ENCODE assay signal across 8 cellular contexts in the genomic region with DNA sequence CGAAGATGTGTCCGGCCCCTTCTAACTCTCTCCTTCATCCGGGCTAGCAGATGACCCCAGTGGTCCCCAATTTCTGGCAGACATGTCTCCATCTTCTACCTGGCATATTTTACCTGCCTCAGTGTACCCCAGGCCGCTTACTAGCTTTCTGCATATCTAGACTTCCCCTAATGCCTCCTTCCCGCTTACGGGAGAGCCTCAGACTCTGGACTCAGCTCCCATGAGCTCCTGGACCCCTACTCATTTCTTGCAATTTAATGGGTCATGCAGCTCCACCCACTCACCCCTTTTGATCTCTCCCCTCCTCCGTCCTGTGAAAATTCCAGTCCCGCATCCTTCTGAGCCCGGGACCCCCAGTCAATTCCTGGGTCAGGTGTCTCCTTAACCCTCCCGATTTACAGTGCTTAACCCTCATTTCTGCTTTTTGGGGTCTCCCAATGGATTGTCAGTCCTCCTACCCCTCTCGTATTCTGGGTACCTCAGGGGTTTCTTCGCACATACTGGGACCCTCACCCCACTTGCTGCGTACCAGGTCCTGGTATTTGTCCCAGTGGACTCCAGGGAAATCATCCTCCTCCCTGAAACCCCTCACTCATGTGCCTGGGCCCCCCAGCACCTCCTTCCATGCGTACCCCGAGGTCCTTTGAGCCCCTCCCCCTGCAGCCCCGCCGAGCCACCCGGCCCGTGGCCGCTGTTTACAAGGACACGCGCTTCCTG. TPM values are rescaled to one million over a fixed set of nuclear protein-coding genes. Genes with fewer than 3 reads are reported as not detected.
DNase-seq lines count a peak whose midpoint lies in the region; ATAC-seq and TF ChIP-seq lines count a peak whose summit lies in the region.

No MANE protein-coding gene starts in this region.

- no peaks in the 10 kb centered on the region for H3K27me3 ChIP-seq in BLaER1 treated with 17β-estradiol and CSF1 and Interleukin-3, amounts not matched to agents 10 nM and 100 nM
- H3K27me3 ChIP-seq in Loucy (ENCODE audit: insufficient read depth, low read length, poor library complexity, severe bottlenecking): no peaks in the 10 kb centered on the region

- peak overlapping the region; percentile 98 to 100 (median 99) for H3K27ac ChIP-seq in BLaER1 treated with 17β-estradiol and CSF1 and Interleukin-3, amounts not matched to agents 10 nM and 100 nM
- H3K27ac ChIP-seq in cingulate gyrus (ENCODE audit: low read depth, low read length): peak overlapping the region; percentile 100

- H3K36me3 Mint-ChIP-seq in natural killer cell treated with Interleukin-12 subunit alpha and Interleukin-12 subunit beta and Interleukin-15 and Interleukin-18, amount 100 ng/mL, for 72 hours: no peaks in the 10 kb centered on the region

- peaks cover 21% of the 10 kb centered on the region for H3K79me2 ChIP-seq in Loucy (ENCODE audit: insufficient read depth, low read length)

- peaks cover 0 to 12% (median 0%) of the 10 kb centered on the region in 11 experiments; a peak in 8 of 22 replicates for H3K36me3 ChIP-seq in BLaER1 treated with 17β-estradiol and CSF1 and Interleukin-3, amounts not matched to agents 10 nM and 100 nM
- no peaks in the 10 kb centered on the region for H3K36me3 ChIP-seq in Loucy (ENCODE audit: insufficient read depth, low read length)

- H3K4me2 ChIP-seq in BLaER1 treated with 17β-estradiol and CSF1 and Interleukin-3, amounts not matched to agents 10 nM and 100 nM: peak overlapping the region; percentile 90 to 99 (median 98)
- H3K4me2 ChIP-seq in Loucy (ENCODE audit: low read depth, low read length, poor library complexity, severe bottlenecking): peak overlapping the region; percentile 96

- no peaks in the 10 kb centered on the region for H3K9me3 ChIP-seq in BLaER1 treated with 17β-estradiol and CSF1 and Interleukin-3, amounts not matched to agents 10 nM and 100 nM (replicated peaks in 1 of 11)
- H3K9me3 ChIP-seq in Loucy (ENCODE audit: insufficient read depth, low read depth, low read length): no peaks in the 10 kb centered on the region

- H3K27ac Mint-ChIP-seq in natural killer cell treated with Interleukin-12 subunit alpha and Interleukin-12 subunit beta and Interleukin-15 and Interleukin-18, amount 100 ng/mL, for 72 hours: peak overlapping the region; percentile 90 to 98

- no peak overlapping the region for H2AFZ ChIP-seq in Loucy (ENCODE audit: low read length)

- no peaks in the 10 kb centered on the region for H3K9me3 Mint-ChIP-seq in natural killer cell treated with Interleukin-12 subunit alpha and Interleukin-12 subunit beta and Interleukin-15 and Interleukin-18, amount 100 ng/mL, for 72 hours

- DNase-seq in natural killer cell treated with Interleukin-12 subunit alpha and Interleukin-12 subunit beta and Interleukin-15 and Interleukin-18, amount 100 ng/mL, for 72 hours (ENCODE audit: low spot score): no peak
- DNase-seq in NCI-H2107 (lab: John Stamatoyannopoulos, UW): no peak
- DNase-seq in NCI-H748 (lab: John Stamatoyannopoulos, UW; ENCODE audit: unreplicated experiment): no peak

- H3K27me3 Mint-ChIP-seq in natural killer cell treated with Interleukin-12 subunit alpha and Interleukin-12 subunit beta and Interleukin-15 and Interleukin-18, amount 100 ng/mL, for 72 hours: no peaks in the 10 kb centered on the region

- peak overlapping the region; percentile 92 to 99 (median 98) for H3K9ac ChIP-seq in BLaER1 treated with 17β-estradiol and CSF1 and Interleukin-3, amounts not matched to agents 10 nM and 100 nM
- H3K9ac ChIP-seq in Loucy (ENCODE audit: low read depth, low read length, poor library complexity, severe bottlenecking): peak overlapping the region; percentile 94

- peaks cover 28 to 31% of the 10 kb centered on the region in 2 donors for H3K4me1 Mint-ChIP-seq in natural killer cell treated with Interleukin-12 subunit alpha and Interleukin-12 subunit beta and Interleukin-15 and Interleukin-18, amount 100 ng/mL, for 72 hours (ENCODE audit: low read depth in 2 of 2)

- H3K9me2 ChIP-seq in Loucy (replicated peaks; ENCODE audit: low read depth, low read length): no peaks in the 10 kb centered on the region

- peaks cover 18 to 22% (median 20%) of the 10 kb centered on the region in 11 experiments for H4K20me1 ChIP-seq in BLaER1 treated with 17β-estradiol and CSF1 and Interleukin-3, amounts not matched to agents 10 nM and 100 nM
- no peaks in the 10 kb centered on the region for H4K20me1 ChIP-seq in Loucy (ENCODE audit: insufficient read depth, low read length, poor library complexity, severe bottlenecking)

- H3K4me1 ChIP-seq in BLaER1 treated with 17β-estradiol and CSF1 and Interleukin-3, amounts not matched to agents 10 nM and 100 nM: peaks cover 51 to 67% (median 64%) of the 10 kb centered on the region in 10 experiments
- peaks cover 34% of the 10 kb centered on the region for H3K4me1 ChIP-seq in Loucy (ENCODE audit: insufficient read depth, low read length, poor library complexity, severe bottlenecking)

- no peaks in the 10 kb centered on the region; the same call in 1 of the 2 replicates for H3F3A ChIP-seq in Loucy (ENCODE audit: low read depth)

- no peak for TF ChIP-seq CTCF in Loucy (conservative IDR thresholded peaks at IDR 0.05; ENCODE audit: low read length)

- H3K4me3 Mint-ChIP-seq in natural killer cell treated with Interleukin-12 subunit alpha and Interleukin-12 subunit beta and Interleukin-15 and Interleukin-18, amount 100 ng/mL, for 72 hours: peak overlapping the region; percentile 97

- no peak for ATAC-seq in natural killer cell treated with Interleukin-12 subunit alpha and Interleukin-12 subunit beta and Interleukin-15 and Interleukin-18, amount 100 ng/mL, for 72 hours
- no peak for ATAC-seq in GM18520 (IDR thresholded peaks at IDR 0.05; ENCODE audit: unreplicated experiment)
- no peak for ATAC-seq in HG03378 (IDR thresholded peaks at IDR 0.05; ENCODE audit: unreplicated experiment)

- peak overlapping the region; percentile 90 to 98 (median 96) for H3K4me3 ChIP-seq in BLaER1 treated with 17β-estradiol and CSF1 and Interleukin-3, amounts not matched to agents 10 nM and 100 nM
- peak overlapping the region; percentile 96 for H3K4me3 ChIP-seq in Loucy (ENCODE audit: low read length, poor library complexity, severe bottlenecking)

RNA-seq across cellular contexts. Expression of gene JUNB, which starts 0.5 kb away (rescaled TPM):
- 100 to 1,000 TPM; 252 to 329 TPM for total RNA-seq in natural killer cell treated with Interleukin-12 subunit alpha and Interleukin-12 subunit beta and Interleukin-15 and Interleukin-18, amount 100 ng/mL, for 72 hours

RNA-seq across cellular contexts. Expression of gene PRDX2, which starts 10.8 kb away (rescaled TPM):
- 100 to 1,000 TPM; 150 to 226 TPM for total RNA-seq in natural killer cell treated with Interleukin-12 subunit alpha and Interleukin-12 subunit beta and Interleukin-15 and Interleukin-18, amount 100 ng/mL, for 72 hours

RNA-seq across cellular contexts. Expression of gene THSD8, which starts 11.1 kb away (rescaled TPM):
- 10 to 100 TPM in 1 of 2 donors, 1 to 10 TPM in 1; 8.7 to 19.5 TPM for total RNA-seq in natural killer cell treated with Interleukin-12 subunit alpha and Interleukin-12 subunit beta and Interleukin-15 and Interleukin-18, amount 100 ng/mL, for 72 hours

RNA-seq across cellular contexts. Expression of gene HOOK2, which starts 15.4 kb away (rescaled TPM):
- 10 to 100 TPM; 19.5 to 20.7 TPM for total RNA-seq in natural killer cell treated with Interleukin-12 subunit alpha and Interleukin-12 subunit beta and Interleukin-15 and Interleukin-18, amount 100 ng/mL, for 72 hours

RNA-seq across cellular contexts. Expression of gene RNASEH2A, which starts 15.6 kb away (rescaled TPM):
- 10 to 100 TPM; 20.8 to 63.5 TPM for total RNA-seq in natural killer cell treated with Interleukin-12 subunit alpha and Interleukin-12 subunit beta and Interleukin-15 and Interleukin-18, amount 100 ng/mL, for 72 hours
